ENCODE assay signal across 8 cellular contexts in the genomic region with DNA sequence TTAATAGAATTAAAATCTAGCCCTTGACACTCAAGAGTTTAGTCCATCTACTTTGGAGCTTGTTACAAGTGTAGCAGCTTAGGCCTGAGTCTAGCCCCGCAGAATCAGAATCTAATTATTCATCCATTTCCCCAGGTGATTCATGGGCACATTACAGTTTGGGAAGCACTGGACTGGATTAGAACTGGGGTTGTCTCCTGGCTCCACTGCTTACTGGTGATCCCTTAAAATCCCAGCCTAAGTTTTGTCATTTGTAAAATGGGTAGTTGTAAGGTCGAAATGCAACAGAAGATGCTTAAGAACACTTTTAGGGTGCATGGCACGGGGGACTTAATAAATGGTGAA. TPM values are rescaled to one million over a fixed set of nuclear protein-coding genes. Genes with fewer than 3 reads are reported as not detected.
DNase-seq lines count a peak whose midpoint lies in the region; ATAC-seq and TF ChIP-seq lines count a peak whose summit lies in the region.

No MANE protein-coding gene starts in this region.

- WGBS in stomach, 5 donors, result 18 to 34% (median 26%) methylated on average over 3 of the region's 3 CpGs

- no peaks in the 10 kb centered on the region for H3K36me3 ChIP-seq in iPS-20b (ENCODE audit: insufficient read depth, low read depth, low read length)
- peaks cover 0 to 5% (median 2%) of the 10 kb centered on the region in 4 donors for H3K36me3 ChIP-seq in stomach

- H3K4me1 ChIP-seq in iPS-20b (ENCODE audit: insufficient read depth, low read length) (peaks cover 12% of the 10 kb centered on the region; the same call in 1 of the 2 replicates), stomach (peaks cover 17 to 71% (median 55%) of the 10 kb centered on the region in 4 donors)

- H3K9ac ChIP-seq in iPS-20b (ENCODE audit: low read depth, low read length), result peak overlapping the region; percentile 85; the same call in 1 of the 2 replicates

- peak overlapping the region; percentile 72 for H3K27ac Mint-ChIP-seq in T-helper 1 cell treated with Interleukin-12 subunit alpha and Interleukin-12 subunit beta and Interleukin-4 antibody, amounts not matched to agents 30 μg/mL and 1 μg/mL, for 36 hours
- H3K27ac Mint-ChIP-seq in activated naive CD8-positive, alpha-beta T cell treated with anti-CD3 and anti-CD28 coated beads, Interleukin-2, amount 10 ng/mL, durations not matched to agents 7 days and 5 days, result no peak overlapping the region

- DNase-seq in T-helper 1 cell (no peak), stomach (no peak), germinal center (ENCODE audit: low spot score) (no peak)
- DNase-seq in activated naive CD8-positive, alpha-beta T cell treated with anti-CD3 and anti-CD28 coated beads, Interleukin-2, amount 10 ng/mL, durations not matched to agents 7 days and 5 days, result no peak

- TF ChIP-seq POLR2A in stomach (IDR thresholded peaks at IDR 0.05), result no peak

- peak overlapping the region; percentile 89 for H3K4me3 Mint-ChIP-seq in T-helper 1 cell treated with Interleukin-12 subunit alpha and Interleukin-12 subunit beta and Interleukin-4 antibody, amounts not matched to agents 30 μg/mL and 1 μg/mL, for 36 hours
- H3K4me3 Mint-ChIP-seq in activated naive CD8-positive, alpha-beta T cell treated with anti-CD3 and anti-CD28 coated beads, Interleukin-2, amount 10 ng/mL, durations not matched to agents 7 days and 5 days, result peak overlapping the region; percentile 96

- H3K27me3 Mint-ChIP-seq in T-helper 1 cell treated with Interleukin-12 subunit alpha and Interleukin-12 subunit beta and Interleukin-4 antibody, amounts not matched to agents 30 μg/mL and 1 μg/mL, for 36 hours (ENCODE audit: low read depth), result peaks cover 4% of the 10 kb centered on the region
- H3K27me3 Mint-ChIP-seq in activated naive CD8-positive, alpha-beta T cell treated with anti-CD3 and anti-CD28 coated beads, Interleukin-2, amount 10 ng/mL, durations not matched to agents 7 days and 5 days, result no peaks in the 10 kb centered on the region

- H3K36me3 Mint-ChIP-seq in T-helper 1 cell treated with Interleukin-12 subunit alpha and Interleukin-12 subunit beta and Interleukin-4 antibody, amounts not matched to agents 30 μg/mL and 1 μg/mL, for 36 hours (ENCODE audit: low read depth), result peaks cover 23% of the 10 kb centered on the region
- H3K36me3 Mint-ChIP-seq in activated naive CD8-positive, alpha-beta T cell treated with anti-CD3 and anti-CD28 coated beads, Interleukin-2, amount 10 ng/mL, durations not matched to agents 7 days and 5 days, result peaks cover 39% of the 10 kb centered on the region

- no peaks in the 10 kb centered on the region for H3K9me3 Mint-ChIP-seq in T-helper 1 cell treated with Interleukin-12 subunit alpha and Interleukin-12 subunit beta and Interleukin-4 antibody, amounts not matched to agents 30 μg/mL and 1 μg/mL, for 36 hours
- no peaks in the 10 kb centered on the region for H3K9me3 Mint-ChIP-seq in activated naive CD8-positive, alpha-beta T cell treated with anti-CD3 and anti-CD28 coated beads, Interleukin-2, amount 10 ng/mL, durations not matched to agents 7 days and 5 days

- TF ChIP-seq CTCF in stomach (IDR thresholded peaks at IDR 0.05), result no peak

- H3K4me3 ChIP-seq in iPS-20b (ENCODE audit: low read length) (peak overlapping the region; percentile 87), stomach (peak overlapping the region; percentile 73 to 89 (median 83))

- TF ChIP-seq EP300 in stomach (IDR thresholded peaks at IDR 0.05), result no peak

- POLR2A ChIA-PET in activated naive CD8-positive, alpha-beta T cell treated with anti-CD3 and anti-CD28 coated beads, Interleukin-2, amount 10 ng/mL, durations not matched to agents 7 days and 5 days (lab: Charles Lee), result interaction anchor here (0.6 to 5.6 kb wide), 11 partner anchors 12 to 141 kb away, joined by 3 to 102 read pairs (median 15); a partner anchor contains a TSS

- H3K9me3 ChIP-seq in iPS-20b (ENCODE audit: insufficient read depth, low read depth, low read length) (no peaks in the 10 kb centered on the region), stomach (no peaks in the 10 kb centered on the region)

- H3K27me3 ChIP-seq in iPS-20b (ENCODE audit: insufficient read depth, low read length), result peaks cover 8% of the 10 kb centered on the region; the same call in 1 of the 2 replicates
- no peaks in the 10 kb centered on the region for H3K27me3 ChIP-seq in stomach

- intact Hi-C loops in stomach (cut with DNase I; ENCODE audit: low total_unique reads), result loop anchor here (5.0 kb wide), 1 partner anchor 46 kb away; no protein-coding TSS in a partner anchor

- ATAC-seq in activated naive CD8-positive, alpha-beta T cell treated with anti-CD3 and anti-CD28 coated beads, Interleukin-2, amount 10 ng/mL, durations not matched to agents 7 days and 5 days (ENCODE audit: low read depth), result no peak
- ATAC-seq in HG03196 (IDR thresholded peaks at IDR 0.05; ENCODE audit: unreplicated experiment) (no peak), GM18502 (IDR thresholded peaks at IDR 0.05; ENCODE audit: poor library complexity, unreplicated experiment) (no peak)

- H3K4me1 Mint-ChIP-seq in T-helper 1 cell treated with Interleukin-12 subunit alpha and Interleukin-12 subunit beta and Interleukin-4 antibody, amounts not matched to agents 30 μg/mL and 1 μg/mL, for 36 hours (ENCODE audit: low read depth), result peaks cover 45% of the 10 kb centered on the region
- H3K4me1 Mint-ChIP-seq in activated naive CD8-positive, alpha-beta T cell treated with anti-CD3 and anti-CD28 coated beads, Interleukin-2, amount 10 ng/mL, durations not matched to agents 7 days and 5 days, result peaks cover 50% of the 10 kb centered on the region

- H3K27ac ChIP-seq in iPS-20b (ENCODE audit: low read length) (no peak overlapping the region), stomach (peak overlapping the region; percentile 19 to 97 (median 95))

RNA-seq across cellular contexts. Expression of a gene that starts 1.3 kb away (rescaled TPM):
- 10 to 100 TPM; 73.7 to 79.2 TPM for total RNA-seq in activated naive CD8-positive, alpha-beta T cell treated with anti-CD3 and anti-CD28 coated beads, Interleukin-2, amount 10 ng/mL, durations not matched to agents 7 days and 5 days
- 100 to 1,000 TPM in 1 of 5 donors, 10 to 100 TPM in 4; 56.2 to 267 (median 67.2) TPM for total RNA-seq in stomach
- 10 to 100 TPM; 14.5 to 44.8 (median 21.7) TPM for polyA plus RNA-seq in stomach

RNA-seq across cellular contexts. Expression of a gene that starts 42.8 kb away (rescaled TPM):
- total RNA-seq in activated naive CD8-positive, alpha-beta T cell treated with anti-CD3 and anti-CD28 coated beads, Interleukin-2, amount 10 ng/mL, durations not matched to agents 7 days and 5 days, result not detected
- not detected for total RNA-seq in stomach
- not detected for polyA plus RNA-seq in stomach

RNA-seq across cellular contexts. Expression of a gene that starts 54.1 kb away (rescaled TPM):
- total RNA-seq in activated naive CD8-positive, alpha-beta T cell treated with anti-CD3 and anti-CD28 coated beads, Interleukin-2, amount 10 ng/mL, durations not matched to agents 7 days and 5 days, result 10 to 100 TPM; 67.2 to 70.0 TPM
- total RNA-seq in stomach, result 10 to 100 TPM in 4 of 5 donors, 1 to 10 TPM in 1; 8.8 to 47.2 (median 28.6) TPM
- 10 to 100 TPM; 51.8 to 65.4 (median 58.0) TPM for polyA plus RNA-seq in stomach
